ENCODE assay signal across 2 cellular contexts in genomic region chr17:72474243-72474642, GRCh38.
TF ChIP-seq lines count a peak whose summit lies in the region.

No MANE protein-coding gene starts in this region.

TF ChIP-seq in HepG2, 621 proteins besides CTCF, POLR2A, EP300 and RAD21:
- no peak for TF ChIP-seq BRCA1 (CRISPR knock-in tag; IDR thresholded peaks at IDR 0.05)
- TF ChIP-seq PITX1 (CRISPR knock-in tag; IDR thresholded peaks at IDR 0.05): no peak
- TF ChIP-seq, protein P1, sequence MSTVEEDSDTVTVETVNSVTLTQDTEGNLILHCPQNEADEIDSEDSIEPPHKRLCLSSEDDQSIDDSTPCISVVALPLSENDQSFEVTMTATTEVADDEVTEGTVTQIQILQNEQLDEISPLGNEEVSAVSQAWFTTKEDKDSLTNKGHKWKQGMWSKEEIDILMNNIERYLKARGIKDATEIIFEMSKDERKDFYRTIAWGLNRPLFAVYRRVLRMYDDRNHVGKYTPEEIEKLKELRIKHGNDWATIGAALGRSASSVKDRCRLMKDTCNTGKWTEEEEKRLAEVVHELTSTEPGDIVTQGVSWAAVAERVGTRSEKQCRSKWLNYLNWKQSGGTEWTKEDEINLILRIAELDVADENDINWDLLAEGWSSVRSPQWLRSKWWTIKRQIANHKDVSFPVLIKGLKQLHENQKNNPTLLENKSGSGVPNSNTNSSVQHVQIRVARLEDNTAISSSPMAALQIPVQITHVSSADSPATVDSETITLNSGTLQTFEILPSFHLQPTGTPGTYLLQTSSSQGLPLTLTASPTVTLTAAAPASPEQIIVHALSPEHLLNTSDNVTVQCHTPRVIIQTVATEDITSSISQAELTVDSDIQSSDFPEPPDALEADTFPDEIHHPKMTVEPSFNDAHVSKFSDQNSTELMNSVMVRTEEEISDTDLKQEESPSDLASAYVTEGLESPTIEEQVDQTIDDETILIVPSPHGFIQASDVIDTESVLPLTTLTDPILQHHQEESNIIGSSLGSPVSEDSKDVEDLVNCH (CRISPR knock-in tag; IDR thresholded peaks at IDR 0.05): no peak
- TF ChIP-seq ZNF781 (CRISPR knock-in tag; IDR thresholded peaks at IDR 0.05; ENCODE audit: borderline replicate concordance, not compliant biosample characterization): no peak
- peak; percentile 46; the same call in 1 of the 2 replicates for TF ChIP-seq ZMYM3 (CRISPR knock-in tag; IDR thresholded peaks at IDR 0.05)
- no peak for TF ChIP-seq CBX2 (IDR thresholded peaks at IDR 0.05; ENCODE audit: low read depth, low read length)
- no peak for TF ChIP-seq CBX2 (CRISPR knock-in tag; IDR thresholded peaks at IDR 0.05; ENCODE audit: low read depth)
- TF ChIP-seq STAT5B (CRISPR knock-in tag; IDR thresholded peaks at IDR 0.05): no peak
- TF ChIP-seq ZNF326 (CRISPR knock-in tag; IDR thresholded peaks at IDR 0.05; ENCODE audit: borderline replicate concordance): no peak
- TF ChIP-seq ZBTB20 (CRISPR knock-in tag; IDR thresholded peaks at IDR 0.05; ENCODE audit: borderline replicate concordance, low read depth): no peak
- no peak for TF ChIP-seq CSRNP2 (CRISPR knock-in tag; conservative IDR thresholded peaks at IDR 0.05; ENCODE audit: low read depth)
- TF ChIP-seq ZNF768 (CRISPR knock-in tag; IDR thresholded peaks at IDR 0.05): peak; percentile 84; the same call in 1 of the 2 replicates
- no peak for TF ChIP-seq RFX1 (IDR thresholded peaks at IDR 0.05)

TF ChIP-seq in H1, 55 proteins besides CTCF, POLR2A, EP300 and RAD21:
- TF ChIP-seq SRF (IDR thresholded peaks at IDR 0.05; ENCODE audit: low read depth, low read length): no peak
- no peak for TF ChIP-seq TCF12 (IDR thresholded peaks at IDR 0.05; ENCODE audit: low read depth, low read length)
- TF ChIP-seq KDM1A (IDR thresholded peaks at IDR 0.05; ENCODE audit: borderline replicate concordance, low read length): peak; percentile 74; the same call in 1 of the 2 replicates
- no peak for TF ChIP-seq CBX8 (IDR thresholded peaks at IDR 0.05; ENCODE audit: borderline replicate concordance, low read depth, low read length)
- TF ChIP-seq EGR1 (IDR thresholded peaks at IDR 0.05; ENCODE audit: borderline replicate concordance, low read depth, low read length): no peak
- no peak for TF ChIP-seq CBX5 (IDR thresholded peaks at IDR 0.05; ENCODE audit: low read depth, low read length)
- no peak for TF ChIP-seq RNF2 (IDR thresholded peaks at IDR 0.05; ENCODE audit: borderline replicate concordance, low read depth, low read length, missing control alignments, poor library complexity, severe bottlenecking)
- TF ChIP-seq BACH1 (IDR thresholded peaks at IDR 0.05; ENCODE audit: low read length): no peak
- TF ChIP-seq CEBPB (IDR thresholded peaks at IDR 0.05; ENCODE audit: low read depth, low read length): no peak
- no peak for TF ChIP-seq SUZ12 (IDR thresholded peaks at IDR 0.05; ENCODE audit: low read length)
- TF ChIP-seq HDAC2 (IDR thresholded peaks at IDR 0.05; ENCODE audit: borderline replicate concordance in 1 of 2, low read depth in 2 of 2, low read length in 2 of 2): peak in 1 of 2 experiments; percentile 34; a peak in 1 of 4 replicates
- TF ChIP-seq SAP30 (IDR thresholded peaks at IDR 0.05; ENCODE audit: insufficient read depth, insufficient replicate concordance, low read length): no peak
- no peak for TF ChIP-seq RXRA (IDR thresholded peaks at IDR 0.05; ENCODE audit: insufficient read depth, low read depth, low read length)
- no peak for TF ChIP-seq KDM5A (IDR thresholded peaks at IDR 0.05; ENCODE audit: low read length)
- TF ChIP-seq RBBP5 (IDR thresholded peaks at IDR 0.05; ENCODE audit: borderline replicate concordance, low read depth, low read length): no peak
- TF ChIP-seq RFX5 (IDR thresholded peaks at IDR 0.05; ENCODE audit: borderline replicate concordance, low read depth, low read length): no peak
- no peak for TF ChIP-seq HDAC6 (IDR thresholded peaks at IDR 0.05; ENCODE audit: low read depth, low read length)
- no peak for TF ChIP-seq FOSL1 (IDR thresholded peaks at IDR 0.05; ENCODE audit: insufficient read depth, low read depth, low read length)
